Comparison of ENCODE assay signal across 1 cellular context in the genomic region with DNA sequence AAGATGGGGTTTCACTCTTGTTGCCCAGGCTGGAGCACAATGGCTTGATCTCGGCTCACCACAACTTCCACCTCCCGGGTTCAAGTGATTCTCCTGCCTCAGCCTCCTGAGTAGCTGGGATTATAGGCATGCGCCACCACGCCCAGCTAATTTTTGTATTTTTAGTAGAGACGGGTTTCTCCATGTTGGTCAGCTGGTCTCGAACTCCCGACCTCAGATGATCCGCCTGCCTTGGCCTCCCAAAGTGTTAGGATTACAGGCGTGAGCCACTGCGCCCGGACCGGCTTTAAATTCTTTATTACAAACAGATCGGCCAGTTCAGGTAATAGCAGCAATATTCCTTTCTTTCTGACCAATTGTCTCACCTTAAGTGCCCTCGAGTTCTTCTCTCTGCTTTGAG. TPM values are rescaled to one million over a fixed set of nuclear protein-coding genes. Genes with fewer than 3 reads are reported as not detected.
"Had no signal": no experiment of that assay in that cellular context is flagged by ENCODE, and none has a peak within 500 bp of the region (broad histone marks: within the 10 kb centered on the region; RNA-seq: fewer than 3 reads in every experiment).

No MANE protein-coding gene starts in this region.

RNA-seq across cellular contexts. Expression of a gene that starts 39.4 kb away (rescaled TPM):
- polyA plus RNA-seq: neural cell had no signal
